ENCODE assay signal across 1 cellular context in genomic region chr3:136752327-136753111, GRCh38.
TF ChIP-seq lines count a peak whose summit lies in the region.

Gene STAG1, minus strand, starts transcription at chr3:136752378. Its CDS starts 121,480 bp downstream, at chr3:136630898.

TF ChIP-seq in HepG2, 621 proteins besides CTCF, POLR2A, EP300 and RAD21 (continued from another document and continues in another):
- TF ChIP-seq ZBTB49 (CRISPR knock-in tag; IDR thresholded peaks at IDR 0.05; ENCODE audit: borderline replicate concordance) (no peak), TBX3 (IDR thresholded peaks at IDR 0.05; ENCODE audit: borderline replicate concordance) (peak; percentile 40; the same call in 1 of the 2 replicates), ZNF33A (CRISPR knock-in tag; IDR thresholded peaks at IDR 0.05; ENCODE audit: borderline replicate concordance) (peak; percentile 52; the same call in 1 of the 2 replicates), KLF16 (CRISPR knock-in tag; IDR thresholded peaks at IDR 0.05) (peak in 1 of 2 experiments; percentile 27; a peak in 1 of 4 replicates), THAP8 (CRISPR knock-in tag; IDR thresholded peaks at IDR 0.05; ENCODE audit: borderline replicate concordance) (no peak), SRF (IDR thresholded peaks at IDR 0.05; ENCODE audit: low read depth, low read length) (no peak), ZNF235 (CRISPR knock-in tag; IDR thresholded peaks at IDR 0.05; ENCODE audit: borderline replicate concordance) (peak; percentile 46; the same call in 1 of the 2 replicates), RERE (CRISPR knock-in tag; IDR thresholded peaks at IDR 0.05; ENCODE audit: low read depth) (no peak), HCFC1 (IDR thresholded peaks at IDR 0.05; ENCODE audit: low read depth, low read length) (peak; percentile 35; the same call in 1 of the 2 replicates), ZNF878 (CRISPR knock-in tag; IDR thresholded peaks at IDR 0.05) (peak; percentile 49), STAT6 (CRISPR knock-in tag; IDR thresholded peaks at IDR 0.05; ENCODE audit: borderline replicate concordance) (peak; percentile 81; the same call in 1 of the 2 replicates), FOXC1 (CRISPR knock-in tag; IDR thresholded peaks at IDR 0.05; ENCODE audit: borderline replicate concordance) (peak; percentile 89), ZNF691 (CRISPR knock-in tag; IDR thresholded peaks at IDR 0.05; ENCODE audit: borderline replicate concordance, low read depth) (peak; percentile 78; the same call in 1 of the 2 replicates), POLR2AphosphoS2 (IDR thresholded peaks at IDR 0.05; ENCODE audit: low read depth, low read length) (no peak), UBTF (CRISPR knock-in tag; IDR thresholded peaks at IDR 0.05) (peak; percentile 69), SRSF4 (IDR thresholded peaks at IDR 0.05; ENCODE audit: low read depth, low read length, poor library complexity, severe bottlenecking) (no peak), ZFP36L1 (CRISPR knock-in tag; IDR thresholded peaks at IDR 0.05) (0 out of 2 replicates have a peak, but pooled peaks have one; percentile 46), HNRNPUL1 (IDR thresholded peaks at IDR 0.05; ENCODE audit: low read depth, low read length) (0 out of 2 replicates have a peak, but pooled peaks have one; percentile 49), IRX3 (CRISPR knock-in tag; IDR thresholded peaks at IDR 0.05; ENCODE audit: borderline replicate concordance, low read depth) (no peak), ATF2 (CRISPR knock-in tag; IDR thresholded peaks at IDR 0.05) (peak; percentile 77), ARID2 (CRISPR knock-in tag; IDR thresholded peaks at IDR 0.05; ENCODE audit: borderline replicate concordance) (no peak; the same call in 1 of the 2 replicates), ZNF549 (CRISPR knock-in tag; IDR thresholded peaks at IDR 0.05) (no peak), ZNF781 (CRISPR knock-in tag; IDR thresholded peaks at IDR 0.05; ENCODE audit: borderline replicate concordance, not compliant biosample characterization) (no peak), ESRRA (CRISPR knock-in tag; IDR thresholded peaks at IDR 0.05; ENCODE audit: low read depth) (peak; percentile 77; the same call in 1 of the 2 replicates), CHCHD3 (CRISPR knock-in tag; IDR thresholded peaks at IDR 0.05) (no peak), MLXIP (CRISPR knock-in tag; IDR thresholded peaks at IDR 0.05; ENCODE audit: borderline replicate concordance) (peak; percentile 57; the same call in 1 of the 2 replicates), ZNF343 (CRISPR knock-in tag; IDR thresholded peaks at IDR 0.05) (peak; percentile 87; the same call in 1 of the 2 replicates), PTBP1 (IDR thresholded peaks at IDR 0.05; ENCODE audit: low read depth, low read length, poor library complexity, severe bottlenecking) (peak; percentile 55), ZBTB3 (CRISPR knock-in tag; IDR thresholded peaks at IDR 0.05; ENCODE audit: borderline replicate concordance, low read depth) (no peak; the same call in 1 of the 2 replicates), ZNF891 (CRISPR knock-in tag; IDR thresholded peaks at IDR 0.05) (0 out of 2 replicates have a peak, but pooled peaks have one; percentile 29), ZSCAN21 (CRISPR knock-in tag; IDR thresholded peaks at IDR 0.05; ENCODE audit: borderline replicate concordance) (peak; percentile 28), TFDP1 (CRISPR knock-in tag; IDR thresholded peaks at IDR 0.05; ENCODE audit: borderline replicate concordance) (peak; percentile 97), ZFP37 (CRISPR knock-in tag; IDR thresholded peaks at IDR 0.05; ENCODE audit: borderline replicate concordance) (peak; percentile 63; the same call in 1 of the 2 replicates)
